21 cellular contexts compared by ENCODE assay signal in genomic region chr9:71791875-71792274, GRCh38. TPM values are rescaled to one million over a fixed set of nuclear protein-coding genes. Genes with fewer than 3 reads are reported as not detected.
A peak's percentile ranks its signal among the peaks of the same experiment; 100 is the strongest.
DNase-seq lines count a peak whose midpoint lies in the region; ATAC-seq and TF ChIP-seq lines count a peak whose summit lies in the region.
"Had no signal": no experiment of that assay in that cellular context is flagged by ENCODE, and none has a peak within 500 bp of the region (broad histone marks: within the 10 kb centered on the region; RNA-seq: fewer than 3 reads in every experiment).

No MANE protein-coding gene starts in this region.

- peaks cover 0 to 3% (median 0%) of the 10 kb centered on the region in 3 donors for H3K36me3 Mint-ChIP-seq in CD8-positive, alpha-beta memory T cell
- no peaks in the 10 kb centered on the region for H3K36me3 Mint-ChIP-seq in activated T-helper 17 cell treated with anti-CD3 and anti-CD28 coated beads, Interleukin-2, amount 50 U/mL, for 72 hours (ENCODE audit: low read depth)
- H3K36me3 Mint-ChIP-seq in memory B cell: peaks cover 3% of the 10 kb centered on the region

- H3K4me1 ChIP-seq in CD8-positive, alpha-beta memory T cell (ENCODE audit: insufficient read depth, low read length): peaks cover 50% of the 10 kb centered on the region
- no peaks in the 10 kb centered on the region for H3K4me1 ChIP-seq in MM.1S (ENCODE audit: low read length)
- H3K4me1 ChIP-seq: BE2C had no signal

- no peak overlapping the region for H3K27ac ChIP-seq in CD8-positive, alpha-beta memory T cell (ENCODE audit: low read depth, low read length)
- no peak overlapping the region for H3K27ac ChIP-seq in MM.1S (ENCODE audit: low read length)
- H3K27ac ChIP-seq: pancreas, SK-N-MC had no signal

- H4K20me1 ChIP-seq in MM.1S (ENCODE audit: insufficient read depth, low read length): no peaks in the 10 kb centered on the region

- CTCF ChIA-PET in CD8-positive, alpha-beta memory T cell (lab: Charles Lee): interaction anchor here (0.6 to 11.8 kb wide), 4 partner anchors 12 to 27 kb away, joined by 4 to 95 read pairs (median 10); no protein-coding TSS in a partner anchor

- H3F3A ChIP-seq in MM.1S (ENCODE audit: insufficient read depth, low read length): no peaks in the 10 kb centered on the region; the same call in 1 of the 2 replicates

- no peak overlapping the region for H3K9ac ChIP-seq in MM.1S (ENCODE audit: low read length)

- POLR2A ChIA-PET in CD8-positive, alpha-beta memory T cell (lab: Charles Lee): no interaction called here

- TF ChIP-seq CTCF in MM.1S (IDR thresholded peaks at IDR 0.05; ENCODE audit: low read length): no peak

- H3K9me3 ChIP-seq in CD8-positive, alpha-beta memory T cell (ENCODE audit: low read length): no peaks in the 10 kb centered on the region
- H3K9me3 ChIP-seq in MM.1S (replicated peaks; ENCODE audit: insufficient read depth, low read length): no peaks in the 10 kb centered on the region
- H3K9me3 ChIP-seq: BE2C, pancreas had no signal

- H3K4me3 ChIP-seq in CD8-positive, alpha-beta memory T cell (ENCODE audit: low read length): no peak overlapping the region
- no peak overlapping the region for H3K4me3 ChIP-seq in MM.1S (ENCODE audit: low read length)
- H3K4me3 ChIP-seq: pancreas, SK-N-MC had no signal

- H3K9me2 ChIP-seq in MM.1S (replicated peaks; ENCODE audit: insufficient read depth, low read length): no peaks in the 10 kb centered on the region

- H3K27me3 ChIP-seq in CD8-positive, alpha-beta memory T cell (ENCODE audit: insufficient read depth, low read length, poor library complexity, severe bottlenecking): no peaks in the 10 kb centered on the region
- H3K27me3 ChIP-seq in MM.1S (replicated peaks; ENCODE audit: insufficient read depth, low read length): no peaks in the 10 kb centered on the region
- H3K27me3 ChIP-seq: BE2C, pancreas had no signal

- peak overlapping the region in 7 of 8 donors; percentile 2 to 89 (median 82) for H3K27ac Mint-ChIP-seq in CD8-positive, alpha-beta memory T cell
- peak overlapping the region; percentile 15 for H3K27ac Mint-ChIP-seq in activated T-helper 17 cell treated with anti-CD3 and anti-CD28 coated beads, Interleukin-2, amount 50 U/mL, for 72 hours
- H3K27ac Mint-ChIP-seq in memory B cell: no peak overlapping the region
- H3K27ac Mint-ChIP-seq: activated CD4-positive, alpha-beta T cell treated with anti-CD3 and anti-CD28 coated beads, Interleukin-2, amount 10 ng/mL, durations not matched to agents 7 days and 5 days had no signal

- peaks cover 41 to 54% (median 51%) of the 10 kb centered on the region in 3 donors for H3K4me1 Mint-ChIP-seq in CD8-positive, alpha-beta memory T cell
- H3K4me1 Mint-ChIP-seq in activated T-helper 17 cell treated with anti-CD3 and anti-CD28 coated beads, Interleukin-2, amount 50 U/mL, for 72 hours: peaks cover 31% of the 10 kb centered on the region
- H3K4me1 Mint-ChIP-seq in memory B cell: peaks cover 34% of the 10 kb centered on the region

- H3K4me3 Mint-ChIP-seq in CD8-positive, alpha-beta memory T cell: peak overlapping the region in 1 of 7 donors; percentile 32
- no peak overlapping the region for H3K4me3 Mint-ChIP-seq in activated T-helper 17 cell treated with anti-CD3 and anti-CD28 coated beads, Interleukin-2, amount 50 U/mL, for 72 hours
- H3K4me3 Mint-ChIP-seq in memory B cell: peak overlapping the region; percentile 28
- H3K4me3 Mint-ChIP-seq: activated CD4-positive, alpha-beta T cell treated with anti-CD3 and anti-CD28 coated beads, Interleukin-2, amount 10 ng/mL, durations not matched to agents 7 days and 5 days; activated T-cell treated with anti-CD3 and anti-CD28 coated beads, Interleukin-2, amount 50 U/mL, for 72 hours had no signal

- H3K79me2 ChIP-seq in MM.1S (ENCODE audit: low read length): no peaks in the 10 kb centered on the region

- no peak overlapping the region for H3K4me2 ChIP-seq in MM.1S (ENCODE audit: low read depth, low read length)

- DNase-seq in AG08395 (ENCODE audit: low spot score) (peak; percentile 47), memory B cell (ENCODE audit: low spot score in 2 of 2) (no peak), MM.1S (no peak), NCI-H69 (lab: John Stamatoyannopoulos, UW) (no peak), hippocampal formation (lab: John Stamatoyannopoulos, UW) (no peak)
- DNase-seq in CD8-positive, alpha-beta memory T cell: no peak
- DNase-seq: activated CD4-positive, alpha-beta T cell treated with anti-CD3 and anti-CD28 coated beads, Interleukin-2, amount 10 ng/mL, durations not matched to agents 7 days and 5 days; activated T-cell treated with anti-CD3 and anti-CD28 coated beads, Interleukin-2, amount 50 U/mL, for 72 hours; amniotic stem cell; BE2C; central memory CD4-positive, alpha-beta T cell; DMS153; effector memory CD4-positive, alpha-beta T cell; H7; NCI-H1048; NCI-H748 treated with DMSO at 0.1 percent for 48 hours; pancreas; substantia nigra had no signal

- no peaks in the 10 kb centered on the region for H3K9me3 Mint-ChIP-seq in CD8-positive, alpha-beta memory T cell
- no peaks in the 10 kb centered on the region for H3K9me3 Mint-ChIP-seq in activated T-helper 17 cell treated with anti-CD3 and anti-CD28 coated beads, Interleukin-2, amount 50 U/mL, for 72 hours
- peaks cover 4% of the 10 kb centered on the region for H3K9me3 Mint-ChIP-seq in memory B cell
- H3K9me3 Mint-ChIP-seq: activated T-cell treated with anti-CD3 and anti-CD28 coated beads, Interleukin-2, amount 50 U/mL, for 72 hours had no signal

- no peak for ATAC-seq in activated T-helper 17 cell treated with anti-CD3 and anti-CD28 coated beads, Interleukin-2, amount 50 U/mL, for 72 hours (replicated peaks)
- ATAC-seq in memory B cell (ENCODE audit: low read depth) (no peak), GM18868 (IDR thresholded peaks at IDR 0.05; ENCODE audit: unreplicated experiment) (no peak)
- ATAC-seq: activated T-cell treated with anti-CD3 and anti-CD28 coated beads, Interleukin-2, amount 50 U/mL, for 72 hours; pancreas had no signal

- H2AFZ ChIP-seq in MM.1S (ENCODE audit: low read length): no peak overlapping the region

- no peaks in the 10 kb centered on the region for H3K36me3 ChIP-seq in CD8-positive, alpha-beta memory T cell (ENCODE audit: insufficient read depth, low read length)
- no peaks in the 10 kb centered on the region for H3K36me3 ChIP-seq in MM.1S (replicated peaks; ENCODE audit: insufficient read depth, low read length)
- H3K36me3 ChIP-seq: BE2C, pancreas had no signal

- no peaks in the 10 kb centered on the region for H3K27me3 Mint-ChIP-seq in CD8-positive, alpha-beta memory T cell
- no peaks in the 10 kb centered on the region for H3K27me3 Mint-ChIP-seq in activated T-helper 17 cell treated with anti-CD3 and anti-CD28 coated beads, Interleukin-2, amount 50 U/mL, for 72 hours
- H3K27me3 Mint-ChIP-seq in memory B cell: no peaks in the 10 kb centered on the region
- H3K27me3 Mint-ChIP-seq: activated CD4-positive, alpha-beta T cell treated with anti-CD3 and anti-CD28 coated beads, Interleukin-2, amount 10 ng/mL, durations not matched to agents 7 days and 5 days had no signal

RNA-seq across cellular contexts. Expression of gene CEMIP2, which starts 23.6 kb away (rescaled TPM):
- total RNA-seq in CD8-positive, alpha-beta memory T cell: 10 to 100 TPM; 74.1 to 75.5 TPM
- 8.8 TPM for polyA plus RNA-seq in CD8-positive, alpha-beta memory T cell
- 10 to 100 TPM; 75.3 to 89.1 TPM for total RNA-seq in activated T-helper 17 cell treated with anti-CD3 and anti-CD28 coated beads, Interleukin-2, amount 50 U/mL, for 72 hours
